ENCODE assay signal across 12 cellular contexts in genomic region chr17:65370669-65371126, GRCh38.
DNase-seq lines count a peak whose midpoint lies in the region; ATAC-seq lines count a peak whose summit lies in the region.
"Had no signal": no experiment of that assay in that cellular context is flagged by ENCODE, and none has a peak within 500 bp of the region (broad histone marks: within the 10 kb centered on the region; RNA-seq: fewer than 3 reads in every experiment).

No MANE protein-coding gene starts in this region.

- H3K4me3 Mint-ChIP-seq in natural killer cell treated with Interleukin-12 subunit alpha and Interleukin-12 subunit beta and Interleukin-15 and Interleukin-18, amount 100 ng/mL, for 72 hours: peak overlapping the region; percentile 27
- H3K4me3 Mint-ChIP-seq: CD4-positive, CD25-positive, alpha-beta regulatory T cell; stimulated activated naive B cell treated with anti-CD40 and anti-IgM and Interleukin-4, amounts not matched to agents 10 μg/mL and 1 μg/mL and 100 μg/mL, for 72 hours had no signal

- H3K9me3 Mint-ChIP-seq in natural killer cell treated with Interleukin-12 subunit alpha and Interleukin-12 subunit beta and Interleukin-15 and Interleukin-18, amount 100 ng/mL, for 72 hours: no peaks in the 10 kb centered on the region
- H3K9me3 Mint-ChIP-seq: stimulated activated naive B cell treated with anti-CD40 and anti-IgM and Interleukin-4, amounts not matched to agents 10 μg/mL and 1 μg/mL and 100 μg/mL, for 72 hours had no signal

- ATAC-seq in GM18867 (IDR thresholded peaks at IDR 0.05; ENCODE audit: unreplicated experiment) (peak; percentile 68), GM19452 (IDR thresholded peaks at IDR 0.05; ENCODE audit: unreplicated experiment) (no peak), HG03095 (IDR thresholded peaks at IDR 0.05; ENCODE audit: unreplicated experiment) (no peak)
- peak; percentile 87 to 92 for ATAC-seq in natural killer cell treated with Interleukin-12 subunit alpha and Interleukin-12 subunit beta and Interleukin-15 and Interleukin-18, amount 100 ng/mL, for 72 hours
- ATAC-seq: left lobe of liver; stimulated activated naive B cell treated with anti-CD40 and anti-IgM and Interleukin-4, amounts not matched to agents 10 μg/mL and 1 μg/mL and 100 μg/mL, for 72 hours had no signal

- H3K36me3 Mint-ChIP-seq in natural killer cell treated with Interleukin-12 subunit alpha and Interleukin-12 subunit beta and Interleukin-15 and Interleukin-18, amount 100 ng/mL, for 72 hours: no peaks in the 10 kb centered on the region
- H3K36me3 Mint-ChIP-seq: CD4-positive, CD25-positive, alpha-beta regulatory T cell; stimulated activated naive B cell treated with anti-CD40 and anti-IgM and Interleukin-4, amounts not matched to agents 10 μg/mL and 1 μg/mL and 100 μg/mL, for 72 hours had no signal

- no peak overlapping the region for H3K27ac ChIP-seq in caudate nucleus (ENCODE audit: low read depth, low read length)

- peaks cover 20% of the 10 kb centered on the region in 2 donors for H3K4me1 Mint-ChIP-seq in natural killer cell treated with Interleukin-12 subunit alpha and Interleukin-12 subunit beta and Interleukin-15 and Interleukin-18, amount 100 ng/mL, for 72 hours (ENCODE audit: low read depth in 2 of 2)
- H3K4me1 Mint-ChIP-seq: CD4-positive, CD25-positive, alpha-beta regulatory T cell had no signal

- peak; percentile 68 for DNase-seq in MV-4-11 (lab: John Stamatoyannopoulos, UW)
- DNase-seq in dermis blood vessel endothelial cell: peak; percentile 68
- DNase-seq in natural killer cell treated with Interleukin-12 subunit alpha and Interleukin-12 subunit beta and Interleukin-15 and Interleukin-18, amount 100 ng/mL, for 72 hours (ENCODE audit: low spot score): no peak
- no peak for DNase-seq in caudate nucleus (lab: John Stamatoyannopoulos, UW)
- DNase-seq in DMS114 treated with DMSO at 0.1 percent for 48 hours (lab: John Stamatoyannopoulos, UW; ENCODE audit: unreplicated experiment): no peak
- DNase-seq: stimulated activated CD4-positive, alpha-beta T cell treated with anti-CD3 and anti-CD28 coated beads, Interleukin-2, amount 100 ng/mL, for 24 hours; stimulated activated naive B cell treated with anti-CD40 and anti-IgM and Interleukin-4, amounts not matched to agents 10 μg/mL and 1 μg/mL and 100 μg/mL, for 72 hours had no signal

- H3K27ac Mint-ChIP-seq in natural killer cell treated with Interleukin-12 subunit alpha and Interleukin-12 subunit beta and Interleukin-15 and Interleukin-18, amount 100 ng/mL, for 72 hours: peak overlapping the region in 1 of 2 donors; percentile 45
- H3K27ac Mint-ChIP-seq: CD4-positive, CD25-positive, alpha-beta regulatory T cell; stimulated activated naive B cell treated with anti-CD40 and anti-IgM and Interleukin-4, amounts not matched to agents 10 μg/mL and 1 μg/mL and 100 μg/mL, for 72 hours had no signal

- peaks cover 20 to 34% of the 10 kb centered on the region in 2 donors for H3K27me3 Mint-ChIP-seq in natural killer cell treated with Interleukin-12 subunit alpha and Interleukin-12 subunit beta and Interleukin-15 and Interleukin-18, amount 100 ng/mL, for 72 hours

Comparison
In these comparisons a context has a peak if more than half of its experiments do, and no peak if none do; other contexts are left out.
1. ATAC-seq: peak in GM18867 (single experiment) and natural killer cell treated with Interleukin-12 subunit alpha and Interleukin-12 subunit beta and Interleukin-15 and Interleukin-18, amount 100 ng/mL, for 72 hours (2 of 2); none in GM19452 (single experiment) and HG03095 (single experiment).
2. DNase-seq: peak in MV-4-11 (single experiment) and dermis blood vessel endothelial cell (single experiment); none in natural killer cell treated with Interleukin-12 subunit alpha and Interleukin-12 subunit beta and Interleukin-15 and Interleukin-18, amount 100 ng/mL, for 72 hours (single experiment), caudate nucleus (0 of 61) and DMS114 treated with DMSO at 0.1 percent for 48 hours (single experiment).